1 cellular context compared by ENCODE assay signal in genomic region chr10:112969542-112969941, GRCh38.
TF ChIP-seq lines count a peak whose summit lies in the region.

No MANE protein-coding gene starts in this region.

TF ChIP-seq in HepG2, 621 proteins besides CTCF, POLR2A, EP300 and RAD21 (continued from another document and continues in another):
- TF ChIP-seq TFDP2 (CRISPR knock-in tag; IDR thresholded peaks at IDR 0.05): no peak
- TF ChIP-seq ZNF556 (CRISPR knock-in tag; IDR thresholded peaks at IDR 0.05; ENCODE audit: borderline replicate concordance): no peak
- TF ChIP-seq KAT7 (CRISPR knock-in tag; IDR thresholded peaks at IDR 0.05; ENCODE audit: borderline replicate concordance): no peak
- no peak for TF ChIP-seq HNRNPH1 (optimal IDR thresholded peaks at IDR 0.05; ENCODE audit: low read depth, low read length)
- no peak for TF ChIP-seq MTA3 (CRISPR knock-in tag; IDR thresholded peaks at IDR 0.05)
- no peak for TF ChIP-seq IKZF4 (CRISPR knock-in tag; IDR thresholded peaks at IDR 0.05; ENCODE audit: borderline replicate concordance, low read depth, not compliant biosample characterization)
- TF ChIP-seq GATA4 (IDR thresholded peaks at IDR 0.05; ENCODE audit: borderline replicate concordance, low read depth): no peak
- TF ChIP-seq ZMYM4 (CRISPR knock-in tag; IDR thresholded peaks at IDR 0.05): peak; percentile 67; the same call in 1 of the 2 replicates
- TF ChIP-seq ZNF503 (CRISPR knock-in tag; IDR thresholded peaks at IDR 0.05): peak; percentile 33; the same call in 1 of the 2 replicates
- TF ChIP-seq NR2F2 (IDR thresholded peaks at IDR 0.05; ENCODE audit: borderline replicate concordance, low read depth): peak; percentile 77
- TF ChIP-seq FOXP4 (CRISPR knock-in tag; IDR thresholded peaks at IDR 0.05): peak; percentile 65; the same call in 1 of the 2 replicates
- peak; percentile 30; the same call in 1 of the 2 replicates for TF ChIP-seq HOXA3 (CRISPR knock-in tag; IDR thresholded peaks at IDR 0.05)
- no peak for TF ChIP-seq ARNT (IDR thresholded peaks at IDR 0.05)
- TF ChIP-seq GATAD2A (CRISPR knock-in tag; IDR thresholded peaks at IDR 0.05): peak; percentile 31; the same call in 1 of the 2 replicates
- TF ChIP-seq ZNF263 (CRISPR knock-in tag; IDR thresholded peaks at IDR 0.05): peak; percentile 94
- peak; percentile 54; the same call in 1 of the 2 replicates for TF ChIP-seq HDAC1 (CRISPR knock-in tag; IDR thresholded peaks at IDR 0.05)
- TF ChIP-seq RARA (CRISPR knock-in tag; IDR thresholded peaks at IDR 0.05): 0 out of 2 replicates have a peak, but pooled peaks have one; percentile 8
- no peak for TF ChIP-seq THAP11 (CRISPR knock-in tag; IDR thresholded peaks at IDR 0.05)
- no peak for TF ChIP-seq EHMT2 (IDR thresholded peaks at IDR 0.05; ENCODE audit: borderline replicate concordance, low read depth, low read length)
- TF ChIP-seq NKX3-1 (CRISPR knock-in tag; IDR thresholded peaks at IDR 0.05): no peak
- TF ChIP-seq MED1 (CRISPR knock-in tag; IDR thresholded peaks at IDR 0.05): peak; percentile 25; the same call in 1 of the 2 replicates
- no peak for TF ChIP-seq E2F1 (CRISPR knock-in tag; IDR thresholded peaks at IDR 0.05)
- TF ChIP-seq SAP130 (CRISPR knock-in tag; IDR thresholded peaks at IDR 0.05; ENCODE audit: low read depth): peak; percentile 21; the same call in 1 of the 2 replicates
- peak; percentile 36; the same call in 1 of the 2 replicates for TF ChIP-seq RXRA (CRISPR knock-in tag; IDR thresholded peaks at IDR 0.05)
- TF ChIP-seq PHB2 (IDR thresholded peaks at IDR 0.05; ENCODE audit: partially characterized antibody): no peak
- no peak for TF ChIP-seq ZNF7 (CRISPR knock-in tag; IDR thresholded peaks at IDR 0.05)
- peak; percentile 51; the same call in 1 of the 2 replicates for TF ChIP-seq ISL2 (CRISPR knock-in tag; IDR thresholded peaks at IDR 0.05)
- TF ChIP-seq HHEX (CRISPR knock-in tag; IDR thresholded peaks at IDR 0.05): peak; percentile 26; the same call in 1 of the 2 replicates
- TF ChIP-seq HMG20B (CRISPR knock-in tag; conservative IDR thresholded peaks at IDR 0.05): peak; percentile 98
- TF ChIP-seq JDP2 (CRISPR knock-in tag; IDR thresholded peaks at IDR 0.05; ENCODE audit: borderline replicate concordance): no peak
- TF ChIP-seq ZNF891 (CRISPR knock-in tag; IDR thresholded peaks at IDR 0.05): no peak
- TF ChIP-seq MTA1 (CRISPR knock-in tag; IDR thresholded peaks at IDR 0.05; ENCODE audit: borderline replicate concordance): 0 out of 2 replicates have a peak, but pooled peaks have one; percentile 42
- TF ChIP-seq ARID5B (CRISPR knock-in tag; IDR thresholded peaks at IDR 0.05): peak; percentile 52
- TF ChIP-seq ZNF496 (CRISPR knock-in tag; IDR thresholded peaks at IDR 0.05; ENCODE audit: insufficient replicate concordance): no peak
- TF ChIP-seq MIER2 (CRISPR knock-in tag; IDR thresholded peaks at IDR 0.05): no peak
- 0 out of 2 replicates have a peak, but pooled peaks have one; percentile 32 for TF ChIP-seq ZNF543 (CRISPR knock-in tag; IDR thresholded peaks at IDR 0.05)
- no peak for TF ChIP-seq ZMAT5 (CRISPR knock-in tag; IDR thresholded peaks at IDR 0.05; ENCODE audit: borderline replicate concordance, low read depth)
- no peak for TF ChIP-seq ZNF329 (CRISPR knock-in tag; IDR thresholded peaks at IDR 0.05; ENCODE audit: low read depth)
- no peak for TF ChIP-seq ZNF362 (CRISPR knock-in tag; IDR thresholded peaks at IDR 0.05; ENCODE audit: borderline replicate concordance)
- TF ChIP-seq ATF2 (CRISPR knock-in tag; IDR thresholded peaks at IDR 0.05): no peak
- no peak for TF ChIP-seq GABPB1 (CRISPR knock-in tag; IDR thresholded peaks at IDR 0.05)
- TF ChIP-seq ZNF44 (CRISPR knock-in tag; IDR thresholded peaks at IDR 0.05): no peak
- 0 out of 2 replicates have a peak, but pooled peaks have one; percentile 58 for TF ChIP-seq ZNF605 (CRISPR knock-in tag; IDR thresholded peaks at IDR 0.05)
- TF ChIP-seq NCOA2 (CRISPR knock-in tag; IDR thresholded peaks at IDR 0.05): peak; percentile 38; the same call in 1 of the 2 replicates
- no peak for TF ChIP-seq TBP (CRISPR knock-in tag; IDR thresholded peaks at IDR 0.05)
- no peak for TF ChIP-seq MXD1 (CRISPR knock-in tag; IDR thresholded peaks at IDR 0.05)
- TF ChIP-seq ZNF292 (CRISPR knock-in tag; IDR thresholded peaks at IDR 0.05; ENCODE audit: borderline replicate concordance, low read depth): peak; percentile 71; the same call in 1 of the 2 replicates
- no peak for TF ChIP-seq FOXA1 (IDR thresholded peaks at IDR 0.05)
- TF ChIP-seq FOXA1 (CRISPR knock-in tag; IDR thresholded peaks at IDR 0.05): peak; percentile 80
- peak; percentile 42; the same call in 1 of the 2 replicates for TF ChIP-seq PATZ1 (CRISPR knock-in tag; IDR thresholded peaks at IDR 0.05)
- peak; percentile 91 for TF ChIP-seq SP5 (CRISPR knock-in tag; IDR thresholded peaks at IDR 0.05; ENCODE audit: borderline replicate concordance, low read depth)
- TF ChIP-seq FOXA3 (CRISPR knock-in tag; IDR thresholded peaks at IDR 0.05): peak; percentile 47
- peak; percentile 81 for TF ChIP-seq RCOR2 (CRISPR knock-in tag; IDR thresholded peaks at IDR 0.05)
- TF ChIP-seq SSRP1 (CRISPR knock-in tag; IDR thresholded peaks at IDR 0.05): no peak
